17 cellular contexts compared by ENCODE assay signal in the genomic region with DNA sequence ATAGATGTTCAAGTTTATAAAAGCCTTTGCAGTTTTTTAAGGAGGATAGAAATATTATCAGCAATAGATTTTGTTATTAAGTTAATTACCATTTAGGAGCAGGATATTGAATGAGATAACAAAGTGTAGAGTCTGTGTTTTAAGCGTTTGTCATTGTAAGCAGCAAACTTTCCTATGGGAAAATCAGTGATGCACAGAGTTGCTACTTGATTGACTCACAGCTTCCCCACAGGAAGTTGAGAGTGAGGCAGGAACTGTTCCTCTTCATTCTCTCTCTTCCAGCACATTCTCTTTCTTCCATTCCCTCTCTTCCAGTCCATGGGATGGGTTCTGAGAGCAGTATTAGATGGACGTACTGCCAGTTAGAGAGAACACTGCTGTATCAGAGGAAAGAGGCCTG.
"Had no signal": no experiment of that assay in that cellular context is flagged by ENCODE, and none has a peak within 500 bp of the region (broad histone marks: within the 10 kb centered on the region; RNA-seq: fewer than 3 reads in every experiment).

No MANE protein-coding gene starts in this region.

- H3K4me3 ChIP-seq: hepatocyte, mucosa of descending colon, ovary, transverse colon had no signal

- H3K27ac Mint-ChIP-seq: dendritic cell treated with granulocyte-macrophage colony-stimulating factor and Interleukin-4, amounts not matched to agents 40 ng/mL and 50 ng/mL, for 4 days; effector memory CD8-positive, alpha-beta T cell; naive thymus-derived CD8-positive, alpha-beta T cell; stimulated activated memory B cell treated with anti-CD40 and anti-IgM and Interleukin-4, amounts not matched to agents 10 μg/mL and 1 μg/mL and 100 μg/mL, for 72 hours; stimulated activated naive CD8-positive, alpha-beta T cell treated with anti-CD3 and anti-CD28 coated beads, Interleukin-15, Interleukin-2, amounts not matched to agents 100 ng/mL and 50 ng/mL, for 24 hours had no signal

- H3K36me3 Mint-ChIP-seq: naive thymus-derived CD8-positive, alpha-beta T cell; stimulated activated memory B cell treated with anti-CD40 and anti-IgM and Interleukin-4, amounts not matched to agents 10 μg/mL and 1 μg/mL and 100 μg/mL, for 72 hours had no signal

- H3K4me2 ChIP-seq: hepatocyte had no signal

- H3K27ac ChIP-seq: epithelial cell of prostate, foreskin keratinocyte, hepatocyte, ovary, transverse colon had no signal

- H3K36me3 ChIP-seq: ovary, transverse colon had no signal

- H3K4me3 Mint-ChIP-seq: dendritic cell treated with granulocyte-macrophage colony-stimulating factor and Interleukin-4, amounts not matched to agents 40 ng/mL and 50 ng/mL, for 4 days; effector memory CD8-positive, alpha-beta T cell; naive thymus-derived CD8-positive, alpha-beta T cell; stimulated activated memory B cell treated with anti-CD40 and anti-IgM and Interleukin-4, amounts not matched to agents 10 μg/mL and 1 μg/mL and 100 μg/mL, for 72 hours; stimulated activated naive CD8-positive, alpha-beta T cell treated with anti-CD3 and anti-CD28 coated beads, Interleukin-15, Interleukin-2, amounts not matched to agents 100 ng/mL and 50 ng/mL, for 24 hours had no signal

- H3K79me2 ChIP-seq: hepatocyte had no signal

- H3K27me3 ChIP-seq: foreskin keratinocyte, hepatocyte, ovary, transverse colon had no signal

- H3K9me3 ChIP-seq: mucosa of descending colon, ovary, transverse colon had no signal

- DNase-seq: cerebellar nuclear complex; effector memory CD8-positive, alpha-beta T cell; head of caudate nucleus; kidney; mucosa of descending colon; naive thymus-derived CD8-positive, alpha-beta T cell; nucleus accumbens; ovary; right cardiac atrium; stimulated activated CD4-positive, alpha-beta T cell treated with anti-CD3 and anti-CD28 coated beads, Interleukin-4, amount 100 ng/mL, for 24 hours; transverse colon had no signal

- H3K4me1 ChIP-seq: foreskin keratinocyte had no signal

- ATAC-seq: effector memory CD8-positive, alpha-beta T cell; foreskin keratinocyte; mucosa of descending colon; naive thymus-derived CD8-positive, alpha-beta T cell; right cardiac atrium; stimulated activated memory B cell treated with anti-CD40 and anti-IgM and Interleukin-4, amounts not matched to agents 10 μg/mL and 1 μg/mL and 100 μg/mL, for 72 hours had no signal

- H2AFZ ChIP-seq: hepatocyte had no signal

- H3K4me1 Mint-ChIP-seq: naive thymus-derived CD8-positive, alpha-beta T cell; stimulated activated memory B cell treated with anti-CD40 and anti-IgM and Interleukin-4, amounts not matched to agents 10 μg/mL and 1 μg/mL and 100 μg/mL, for 72 hours had no signal

- H3K9me3 Mint-ChIP-seq: dendritic cell treated with granulocyte-macrophage colony-stimulating factor and Interleukin-4, amounts not matched to agents 40 ng/mL and 50 ng/mL, for 4 days; stimulated activated memory B cell treated with anti-CD40 and anti-IgM and Interleukin-4, amounts not matched to agents 10 μg/mL and 1 μg/mL and 100 μg/mL, for 72 hours; stimulated activated naive CD8-positive, alpha-beta T cell treated with anti-CD3 and anti-CD28 coated beads, Interleukin-15, Interleukin-2, amounts not matched to agents 100 ng/mL and 50 ng/mL, for 24 hours had no signal

- H3K27me3 Mint-ChIP-seq: dendritic cell treated with granulocyte-macrophage colony-stimulating factor and Interleukin-4, amounts not matched to agents 40 ng/mL and 50 ng/mL, for 4 days; effector memory CD8-positive, alpha-beta T cell; naive thymus-derived CD8-positive, alpha-beta T cell; stimulated activated memory B cell treated with anti-CD40 and anti-IgM and Interleukin-4, amounts not matched to agents 10 μg/mL and 1 μg/mL and 100 μg/mL, for 72 hours; stimulated activated naive CD8-positive, alpha-beta T cell treated with anti-CD3 and anti-CD28 coated beads, Interleukin-15, Interleukin-2, amounts not matched to agents 100 ng/mL and 50 ng/mL, for 24 hours had no signal
